In genomic region chr1:159924025-159924790, GRCh38 we compare ENCODE assay signal across 8 cellular contexts. TPM values are rescaled to one million over a fixed set of nuclear protein-coding genes. Genes with fewer than 3 reads are reported as not detected.
DNase-seq lines count a peak whose midpoint lies in the region; ATAC-seq, FAIRE-seq and TF ChIP-seq lines count a peak whose summit lies in the region.

No MANE protein-coding gene starts in this region.

- H2AFZ ChIP-seq in PC-3 (ENCODE audit: low read length) (no peak overlapping the region), neuronal stem cell (ENCODE audit: low read length) (peak overlapping the region; percentile 92)

- intact Hi-C loops in PC-3 (cut with micrococcal nuclease) (loop anchor here (1.0 to 2.0 kb wide), 3 partner anchors 8 to 27 kb away; partner anchors contain the start of gene IGSF9), testis (cut with DNase I; ENCODE audit: low total_unique reads) (no loop called here)

- peaks cover 6% of the 10 kb centered on the region for H3F3A ChIP-seq in PC-3 (ENCODE audit: low read length, unreplicated experiment)

- peak overlapping the region; percentile 81 for H2AK5ac ChIP-seq in neuronal stem cell (ENCODE audit: low read depth, low read length)

- ATAC-seq in PC-3 = peak; percentile 45

- peak overlapping the region; percentile 99 for H3K9ac ChIP-seq in PC-3 (ENCODE audit: low read length)
- no peak overlapping the region for H3K9ac ChIP-seq in neuronal stem cell (ENCODE audit: low read depth, low read length, poor library complexity)

- H3K14ac ChIP-seq in neuronal stem cell (ENCODE audit: low read length) = peak overlapping the region; percentile 90

- no peak for FAIRE-seq in H54 (lab: Jason Lieb, UNC)

- no TSS peak for BruUV-seq in PC-3 (replicated peaks; lab: Mats Ljungman, UMichigan)

- H3K9me2 ChIP-seq in PC-3 (replicated peaks; ENCODE audit: low read length) = no peaks in the 10 kb centered on the region

- peak; percentile 64 for TF ChIP-seq POLR2A in H54 (IDR thresholded peaks at IDR 0.05; ENCODE audit: low read depth, low read length)
- TF ChIP-seq POLR2A in testis (IDR thresholded peaks at IDR 0.05) = no peak

- H2BK120ac ChIP-seq in neuronal stem cell (ENCODE audit: low read depth, low read length) = peak overlapping the region; percentile 74

- no peak overlapping the region for H2BK5ac ChIP-seq in neuronal stem cell (ENCODE audit: low read length)

- no peaks in the 10 kb centered on the region for H3K9me3 ChIP-seq in PC-3 (ENCODE audit: low read length)
- H3K9me3 ChIP-seq in neuronal stem cell (replicated peaks in 1 of 2; ENCODE audit: control insufficient read depth in 2 of 2, insufficient read depth in 1 of 2, low read depth in 1 of 2, low read length in 2 of 2) = no peaks in the 10 kb centered on the region
- no peaks in the 10 kb centered on the region for H3K9me3 ChIP-seq in testis

- H3K27me3 ChIP-seq in PC-3 (ENCODE audit: low read length) (no peaks in the 10 kb centered on the region), neuronal stem cell (ENCODE audit: control insufficient read depth in 3 of 3, insufficient read depth in 3 of 3, low read depth in 1 of 3, low read length in 3 of 3) (peaks cover 0 to 13% (median 3%) of the 10 kb centered on the region in 3 experiments), testis (no peaks in the 10 kb centered on the region)

- no peak overlapping the region for H4K91ac ChIP-seq in neuronal stem cell (ENCODE audit: low read depth, low read length, poor library complexity)

- H3K4me1 ChIP-seq in PC-3 (ENCODE audit: insufficient read depth, low read length) (peaks cover 54% of the 10 kb centered on the region), neuronal stem cell (ENCODE audit: control insufficient read depth in 2 of 2, insufficient read depth in 1 of 2, low read depth in 1 of 2, low read length in 2 of 2) (peaks cover 20% of the 10 kb centered on the region in 2 donors), testis (peaks cover 28% of the 10 kb centered on the region)

- TF ChIP-seq CTCF in PC-3 (conservative IDR thresholded peaks at IDR 0.05; ENCODE audit: low read depth, low read length) (peak; percentile 38; the same call in 1 of the 2 replicates), fibroblast of villous mesenchyme (IDR thresholded peaks at IDR 0.05; ENCODE audit: insufficient read depth, low read depth, low read length) (no peak), testis (IDR thresholded peaks at IDR 0.05) (no peak)

- H3K4me2 ChIP-seq in PC-3 (ENCODE audit: low read length) (peak overlapping the region; percentile 98), neuronal stem cell (ENCODE audit: insufficient read depth, low read length, poor library complexity, severe bottlenecking) (peak overlapping the region; percentile 78)

- H3K36me3 ChIP-seq in PC-3 (ENCODE audit: low read depth, low read length) (peaks cover 45% of the 10 kb centered on the region), neuronal stem cell (replicated peaks in 1 of 2; ENCODE audit: control insufficient read depth in 2 of 2, insufficient read depth in 2 of 2, low read length in 2 of 2) (peaks cover 12% of the 10 kb centered on the region in 2 donors), testis (ENCODE audit: low read depth, missing control alignments) (no peaks in the 10 kb centered on the region)

- peaks cover 3% of the 10 kb centered on the region for H3K79me1 ChIP-seq in neuronal stem cell (ENCODE audit: low read depth, low read length)

- peak overlapping the region; percentile 90 for H3K23ac ChIP-seq in neuronal stem cell (ENCODE audit: low read depth, low read length, poor library complexity)

- DNase-seq in Ammon's horn (ENCODE audit: low spot score) (peak; percentile 29), H54 (ENCODE audit: insufficient read length, low spot score) (peak; percentile 95), PC-3 (peak; percentile 93), fibroblast of villous mesenchyme (ENCODE audit: low read depth) (peak; percentile 93), neuronal stem cell (ENCODE audit: low spot score) (no peak), testis (peak; percentile 83), NCI-H524 (lab: John Stamatoyannopoulos, UW) (no peak)
- DNase-seq in activated effector memory CD4-positive, alpha-beta T cell treated with anti-CD3 and anti-CD28 coated beads, Interleukin-2, amount 50 U/mL, for 16 hours = peak; percentile 87

- WGBS in neuronal stem cell (ENCODE audit: extremely low coverage in 2 of 2, insufficient read length in 2 of 2, insufficient replicate concordance in 1 of 2), 2 donors = no CpG with 5 or more reads among the region's 31 CpGs
- whole genome bisulfite sequencing in testis, 2 donors = 2 to 4% methylated on average over 11 to 31 of the region's 31 CpGs

- no peak overlapping the region for H4K8ac ChIP-seq in neuronal stem cell (ENCODE audit: low read depth, low read length)

- H3K4me3 ChIP-seq in PC-3 (ENCODE audit: low read length) (peak overlapping the region; percentile 96), fibroblast of villous mesenchyme (ENCODE audit: low read depth, low read length) (peak overlapping the region; percentile 90), neuronal stem cell (ENCODE audit: low read length in 2 of 2) (peak overlapping the region in 1 of 2 donors; percentile 77), testis (peak overlapping the region; percentile 64 to 88)

- H2BK15ac ChIP-seq in neuronal stem cell (ENCODE audit: low read length) = peak overlapping the region; percentile 15

- POLR2A ChIA-PET in PC-3 (lab: Charles Lee; ENCODE audit: unreplicated experiment) = interaction anchor here (0.6 to 1.7 kb wide), 3 partner anchors 10 to 43 kb away, joined by 3 to 12 read pairs (median 10); no protein-coding TSS in a partner anchor

- H3K27ac ChIP-seq in PC-3 (ENCODE audit: low read length) (peak overlapping the region; percentile 99), neuronal stem cell (replicated peaks; ENCODE audit: low read length) (no peak overlapping the region), testis (peak overlapping the region; percentile 74 to 91)

- H4K20me1 ChIP-seq in PC-3 (ENCODE audit: low read length) = peaks cover 51% of the 10 kb centered on the region

- H3K18ac ChIP-seq in neuronal stem cell (ENCODE audit: low read length) = peak overlapping the region; percentile 50

- no peak overlapping the region for H3K4ac ChIP-seq in neuronal stem cell (ENCODE audit: low read length)

- CTCF ChIA-PET in PC-3 (lab: Charles Lee) = interaction anchor here (0.6 kb wide), 1 partner anchor 31 kb away, joined by 4 read pairs; no protein-coding TSS in a partner anchor

- H3K79me2 ChIP-seq in PC-3 (ENCODE audit: low read length) = peaks cover 68% of the 10 kb centered on the region

- H2BK12ac ChIP-seq in neuronal stem cell (ENCODE audit: low read length) = no peak overlapping the region

RNA-seq across cellular contexts. Expression of gene TAGLN2, which starts 1.1 kb away (rescaled TPM):
- total RNA-seq in PC-3 (2014; rRNA removed) (1,281 and 1,584 TPM in 2 replicates), fibroblast of villous mesenchyme (167 and 277 TPM in 2 replicates), testis (100 to 1,000 TPM; 204 to 389 TPM)
- 27.0 TPM for polyA plus RNA-seq in neuronal stem cell (2013, experiment 1 of 2)
- 26.7 TPM for polyA plus RNA-seq in neuronal stem cell (2013, experiment 2 of 2)
- polyA plus RNA-seq in testis (ENCODE audit: insufficient read depth, low read depth, low replicate concordance) = 305 TPM

RNA-seq across cellular contexts. Expression of gene IGSF9, which starts 21.2 kb away (rescaled TPM):
- total RNA-seq in PC-3 (2014; rRNA removed) (15.6 and 19.9 TPM in 2 replicates), fibroblast of villous mesenchyme (not detected in 2 replicates), testis (10 to 100 TPM in 1 of 2 donors, 1 to 10 TPM in 1; 4.8 to 10.2 TPM)
- 11.6 TPM for polyA plus RNA-seq in neuronal stem cell (2013, experiment 1 of 2)
- 11.4 TPM for polyA plus RNA-seq in neuronal stem cell (2013, experiment 2 of 2)
- polyA plus RNA-seq in testis (ENCODE audit: insufficient read depth, low read depth, low replicate concordance) = 7.9 TPM

RNA-seq across cellular contexts. Expression of gene CFAP45, which starts 24.2 kb away (rescaled TPM):
- total RNA-seq in PC-3 (2014; rRNA removed) = 1.6 and 4.8 TPM in 2 replicates
- 0.32 and 0.43 TPM in 2 replicates for total RNA-seq in fibroblast of villous mesenchyme
- polyA plus RNA-seq in neuronal stem cell (2013, experiment 1 of 2) = 0.32 TPM
- polyA plus RNA-seq in neuronal stem cell (2013, experiment 2 of 2) = 0.47 TPM
- total RNA-seq in testis = 10 to 100 TPM; 13.0 to 30.4 TPM
- polyA plus RNA-seq in testis (ENCODE audit: insufficient read depth, low read depth, low replicate concordance) = 59.6 TPM

RNA-seq across cellular contexts. Expression of gene SLAMF9, which starts 29.8 kb away (rescaled TPM):
- 5.9 and 8.7 TPM in 2 replicates for total RNA-seq in PC-3 (2014; rRNA removed)
- total RNA-seq in fibroblast of villous mesenchyme = not detected in 2 replicates
- not detected for polyA plus RNA-seq in neuronal stem cell (2013, experiment 1 of 2)
- not detected for polyA plus RNA-seq in neuronal stem cell (2013, experiment 2 of 2)
- total RNA-seq in testis = 1 to 10 TPM in 1 of 2 donors, not detected in 1; 2.0 TPM
- 0.74 TPM for polyA plus RNA-seq in testis (ENCODE audit: insufficient read depth, low read depth, low replicate concordance)

Comparison
In these comparisons a context has a peak if more than half of its experiments do, and no peak if none do; other contexts are left out.
1. DNase-seq: peak in Ammon's horn (single experiment), H54 (single experiment), PC-3 (single experiment), activated effector memory CD4-positive, alpha-beta T cell treated with anti-CD3 and anti-CD28 coated beads, Interleukin-2, amount 50 U/mL, for 16 hours (single experiment), fibroblast of villous mesenchyme (single experiment) and testis (single experiment); none in neuronal stem cell (single experiment) and NCI-H524 (0 of 2).